In the genomic region with DNA sequence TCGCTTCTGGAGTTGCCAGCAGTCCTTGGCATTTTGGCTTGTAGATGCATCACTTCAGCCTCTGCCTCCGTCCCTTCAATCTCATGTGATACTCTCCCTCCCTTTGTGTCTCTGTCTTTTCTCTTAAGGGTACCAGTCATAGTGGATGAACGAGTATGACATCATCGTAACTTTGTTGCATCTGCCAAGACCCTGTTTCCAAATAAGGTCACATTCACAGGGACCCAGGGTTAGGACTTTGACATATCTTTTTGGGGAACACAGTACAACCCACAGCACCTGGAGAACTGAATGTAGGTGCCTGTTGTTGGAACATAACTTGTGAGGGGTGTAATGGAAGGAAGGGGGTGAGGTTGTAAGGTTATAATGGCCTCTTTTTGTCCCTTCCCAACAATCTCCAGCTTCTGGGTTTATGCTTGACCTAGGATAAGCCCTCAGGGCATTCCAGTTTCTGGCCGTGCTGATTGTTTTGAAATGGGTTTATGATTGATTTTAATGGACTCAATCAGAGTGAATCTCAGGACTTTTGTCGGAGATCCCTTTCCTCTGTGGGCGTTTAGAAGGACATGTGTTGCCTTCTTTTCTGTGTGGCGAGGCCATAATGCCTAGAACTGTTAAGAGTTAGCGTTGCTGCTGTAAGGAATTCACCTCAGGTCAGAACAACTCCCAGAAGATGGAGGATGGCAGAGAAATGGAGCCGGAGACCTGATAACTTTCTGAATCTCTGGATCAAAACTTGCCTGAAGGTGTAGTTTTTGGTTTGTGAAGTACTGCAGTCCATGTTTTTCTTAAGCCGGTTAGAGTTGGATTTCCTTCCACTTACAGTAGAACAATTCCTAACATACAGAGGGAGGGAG, we compare ENCODE assay signal across 1 cellular context.
TF ChIP-seq lines count a peak whose summit lies in the region.

No MANE protein-coding gene starts in this region.

TF ChIP-seq in HepG2, 621 proteins besides CTCF, POLR2A, EP300 and RAD21 (continued from another document and continues in another):
- TF ChIP-seq HOXA5 (CRISPR knock-in tag; IDR thresholded peaks at IDR 0.05) (no peak), ZNF660 (CRISPR knock-in tag; IDR thresholded peaks at IDR 0.05; ENCODE audit: borderline replicate concordance, low read depth) (no peak), KDM3A (CRISPR knock-in tag; IDR thresholded peaks at IDR 0.05; ENCODE audit: low read depth) (no peak), ZNF550 (CRISPR knock-in tag; IDR thresholded peaks at IDR 0.05; ENCODE audit: borderline replicate concordance) (no peak), ZNF780A (CRISPR knock-in tag; IDR thresholded peaks at IDR 0.05) (no peak), ZBTB21 (CRISPR knock-in tag; IDR thresholded peaks at IDR 0.05) (peak; percentile 37; the same call in 1 of the 2 replicates), ZSCAN20 (CRISPR knock-in tag; IDR thresholded peaks at IDR 0.05; ENCODE audit: borderline replicate concordance) (no peak), ZNF329 (CRISPR knock-in tag; IDR thresholded peaks at IDR 0.05; ENCODE audit: low read depth) (no peak), NFYB (CRISPR knock-in tag; IDR thresholded peaks at IDR 0.05) (no peak), ZNF891 (CRISPR knock-in tag; IDR thresholded peaks at IDR 0.05) (no peak), ZMYM2 (CRISPR knock-in tag; IDR thresholded peaks at IDR 0.05) (no peak), POLR2AphosphoS2 (IDR thresholded peaks at IDR 0.05; ENCODE audit: low read depth, low read length) (0 out of 2 replicates have a peak, but pooled peaks have one; percentile 54), MXI1 (IDR thresholded peaks at IDR 0.05; ENCODE audit: borderline replicate concordance, low read depth, low read length) (no peak), MLLT10 (CRISPR knock-in tag; IDR thresholded peaks at IDR 0.05) (0 out of 2 replicates have a peak, but pooled peaks have one; percentile 28), ATRX (CRISPR knock-in tag; IDR thresholded peaks at IDR 0.05; ENCODE audit: borderline replicate concordance) (no peak), GATAD2A (CRISPR knock-in tag; IDR thresholded peaks at IDR 0.05) (no peak), SMARCE1 (IDR thresholded peaks at IDR 0.05; ENCODE audit: borderline replicate concordance) (no peak), NBN (conservative IDR thresholded peaks at IDR 0.05) (no peak), TP53 (CRISPR knock-in tag; conservative IDR thresholded peaks at IDR 0.05) (no peak), ZNF260 (CRISPR knock-in tag; IDR thresholded peaks at IDR 0.05; ENCODE audit: borderline replicate concordance, low read depth) (no peak), MBD4 (IDR thresholded peaks at IDR 0.05; ENCODE audit: borderline replicate concordance, low read length) (no peak), BHLHE40 (IDR thresholded peaks at IDR 0.05; ENCODE audit: low read length) (no peak), ISX (CRISPR knock-in tag; conservative IDR thresholded peaks at IDR 0.05) (no peak), ZNF850 (CRISPR knock-in tag; conservative IDR thresholded peaks at IDR 0.05) (no peak), ZNF547 (CRISPR knock-in tag; IDR thresholded peaks at IDR 0.05) (no peak), ZNF674 (CRISPR knock-in tag; IDR thresholded peaks at IDR 0.05; ENCODE audit: low read depth) (no peak), MEF2D (CRISPR knock-in tag; IDR thresholded peaks at IDR 0.05) (no peak), ZNF777 (CRISPR knock-in tag; IDR thresholded peaks at IDR 0.05) (no peak), ATF7 (IDR thresholded peaks at IDR 0.05) (peak; percentile 99), ATF7 (CRISPR knock-in tag; IDR thresholded peaks at IDR 0.05) (no peak), CREB1 (IDR thresholded peaks at IDR 0.05) (peak; percentile 84), CREB1 (CRISPR knock-in tag; IDR thresholded peaks at IDR 0.05) (no peak), ZNF24 (IDR thresholded peaks at IDR 0.05) (no peak), AHR (CRISPR knock-in tag; IDR thresholded peaks at IDR 0.05) (no peak), ZIK1 (CRISPR knock-in tag; IDR thresholded peaks at IDR 0.05; ENCODE audit: borderline replicate concordance, low read depth) (no peak)
- TF ChIP-seq, protein P1, sequence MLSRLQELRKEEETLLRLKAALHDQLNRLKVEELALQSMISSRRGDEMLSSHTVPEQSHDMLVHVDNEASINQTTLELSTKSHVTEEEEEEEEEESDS (CRISPR knock-in tag; IDR thresholded peaks at IDR 0.05; ENCODE audit: borderline replicate concordance), result no peak
- TF ChIP-seq, protein P2, sequence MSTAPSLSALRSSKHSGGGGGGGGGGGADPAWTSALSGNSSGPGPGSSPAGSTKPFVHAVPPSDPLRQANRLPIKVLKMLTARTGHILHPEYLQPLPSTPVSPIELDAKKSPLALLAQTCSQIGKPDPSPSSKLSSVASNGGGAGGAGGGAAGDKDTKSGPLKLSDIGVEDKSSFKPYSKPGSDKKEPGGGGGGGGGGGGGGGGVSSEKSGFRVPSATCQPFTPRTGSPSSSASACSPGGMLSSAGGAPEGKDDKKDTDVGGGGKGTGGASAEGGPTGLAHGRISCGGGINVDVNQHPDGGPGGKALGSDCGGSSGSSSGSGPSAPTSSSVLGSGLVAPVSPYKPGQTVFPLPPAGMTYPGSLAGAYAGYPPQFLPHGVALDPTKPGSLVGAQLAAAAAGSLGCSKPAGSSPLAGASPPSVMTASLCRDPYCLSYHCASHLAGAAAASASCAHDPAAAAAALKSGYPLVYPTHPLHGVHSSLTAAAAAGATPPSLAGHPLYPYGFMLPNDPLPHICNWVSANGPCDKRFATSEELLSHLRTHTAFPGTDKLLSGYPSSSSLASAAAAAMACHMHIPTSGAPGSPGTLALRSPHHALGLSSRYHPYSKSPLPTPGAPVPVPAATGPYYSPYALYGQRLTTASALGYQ (CRISPR knock-in tag; IDR thresholded peaks at IDR 0.05), result no peak
- TF ChIP-seq, protein P3, sequence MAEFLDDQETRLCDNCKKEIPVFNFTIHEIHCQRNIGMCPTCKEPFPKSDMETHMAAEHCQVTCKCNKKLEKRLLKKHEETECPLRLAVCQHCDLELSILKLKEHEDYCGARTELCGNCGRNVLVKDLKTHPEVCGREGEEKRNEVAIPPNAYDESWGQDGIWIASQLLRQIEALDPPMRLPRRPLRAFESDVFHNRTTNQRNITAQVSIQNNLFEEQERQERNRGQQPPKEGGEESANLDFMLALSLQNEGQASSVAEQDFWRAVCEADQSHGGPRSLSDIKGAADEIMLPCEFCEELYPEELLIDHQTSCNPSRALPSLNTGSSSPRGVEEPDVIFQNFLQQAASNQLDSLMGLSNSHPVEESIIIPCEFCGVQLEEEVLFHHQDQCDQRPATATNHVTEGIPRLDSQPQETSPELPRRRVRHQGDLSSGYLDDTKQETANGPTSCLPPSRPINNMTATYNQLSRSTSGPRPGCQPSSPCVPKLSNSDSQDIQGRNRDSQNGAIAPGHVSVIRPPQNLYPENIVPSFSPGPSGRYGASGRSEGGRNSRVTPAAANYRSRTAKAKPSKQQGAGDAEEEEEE (CRISPR knock-in tag; IDR thresholded peaks at IDR 0.05; ENCODE audit: borderline replicate concordance), result no peak
- TF ChIP-seq, protein P4, sequence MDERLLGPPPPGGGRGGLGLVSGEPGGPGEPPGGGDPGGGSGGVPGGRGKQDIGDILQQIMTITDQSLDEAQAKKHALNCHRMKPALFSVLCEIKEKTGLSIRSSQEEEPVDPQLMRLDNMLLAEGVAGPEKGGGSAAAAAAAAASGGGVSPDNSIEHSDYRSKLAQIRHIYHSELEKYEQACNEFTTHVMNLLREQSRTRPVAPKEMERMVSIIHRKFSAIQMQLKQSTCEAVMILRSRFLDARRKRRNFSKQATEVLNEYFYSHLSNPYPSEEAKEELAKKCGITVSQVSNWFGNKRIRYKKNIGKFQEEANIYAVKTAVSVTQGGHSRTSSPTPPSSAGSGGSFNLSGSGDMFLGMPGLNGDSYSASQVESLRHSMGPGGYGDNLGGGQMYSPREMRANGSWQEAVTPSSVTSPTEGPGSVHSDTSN (CRISPR knock-in tag; IDR thresholded peaks at IDR 0.05), result no peak
- TF ChIP-seq, protein P5, sequence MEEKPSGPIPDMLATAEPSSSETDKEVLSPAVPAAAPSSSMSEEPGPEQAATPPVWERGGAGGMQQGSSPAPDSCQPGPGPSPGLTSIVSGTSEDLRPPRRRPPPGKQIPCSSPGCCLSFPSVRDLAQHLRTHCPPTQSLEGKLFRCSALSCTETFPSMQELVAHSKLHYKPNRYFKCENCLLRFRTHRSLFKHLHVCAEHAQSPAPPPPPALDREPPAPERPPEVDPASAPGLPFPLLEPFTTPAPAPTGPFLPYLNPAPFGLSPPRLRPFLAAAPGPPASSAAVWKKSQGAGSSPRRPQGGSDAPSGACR (CRISPR knock-in tag; IDR thresholded peaks at IDR 0.05), result no peak
- TF ChIP-seq, protein P6, sequence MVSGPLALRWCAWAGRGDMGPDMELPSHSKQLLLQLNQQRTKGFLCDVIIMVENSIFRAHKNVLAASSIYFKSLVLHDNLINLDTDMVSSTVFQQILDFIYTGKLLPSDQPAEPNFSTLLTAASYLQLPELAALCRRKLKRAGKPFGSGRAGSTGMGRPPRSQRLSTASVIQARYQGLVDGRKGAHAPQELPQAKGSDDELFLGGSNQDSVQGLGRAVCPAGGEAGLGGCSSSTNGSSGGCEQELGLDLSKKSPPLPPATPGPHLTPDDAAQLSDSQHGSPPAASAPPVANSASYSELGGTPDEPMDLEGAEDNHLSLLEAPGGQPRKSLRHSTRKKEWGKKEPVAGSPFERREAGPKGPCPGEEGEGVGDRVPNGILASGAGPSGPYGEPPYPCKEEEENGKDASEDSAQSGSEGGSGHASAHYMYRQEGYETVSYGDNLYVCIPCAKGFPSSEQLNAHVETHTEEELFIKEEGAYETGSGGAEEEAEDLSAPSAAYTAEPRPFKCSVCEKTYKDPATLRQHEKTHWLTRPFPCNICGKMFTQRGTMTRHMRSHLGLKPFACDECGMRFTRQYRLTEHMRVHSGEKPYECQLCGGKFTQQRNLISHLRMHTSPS (CRISPR knock-in tag; IDR thresholded peaks at IDR 0.05; ENCODE audit: low read depth), result no peak
- TF ChIP-seq, protein P7, sequence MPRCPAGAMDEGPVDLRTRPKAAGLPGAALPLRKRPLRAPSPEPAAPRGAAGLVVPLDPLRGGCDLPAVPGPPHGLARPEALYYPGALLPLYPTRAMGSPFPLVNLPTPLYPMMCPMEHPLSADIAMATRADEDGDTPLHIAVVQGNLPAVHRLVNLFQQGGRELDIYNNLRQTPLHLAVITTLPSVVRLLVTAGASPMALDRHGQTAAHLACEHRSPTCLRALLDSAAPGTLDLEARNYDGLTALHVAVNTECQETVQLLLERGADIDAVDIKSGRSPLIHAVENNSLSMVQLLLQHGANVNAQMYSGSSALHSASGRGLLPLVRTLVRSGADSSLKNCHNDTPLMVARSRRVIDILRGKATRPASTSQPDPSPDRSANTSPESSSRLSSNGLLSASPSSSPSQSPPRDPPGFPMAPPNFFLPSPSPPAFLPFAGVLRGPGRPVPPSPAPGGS (CRISPR knock-in tag; IDR thresholded peaks at IDR 0.05), result no peak
- TF ChIP-seq, protein P8, sequence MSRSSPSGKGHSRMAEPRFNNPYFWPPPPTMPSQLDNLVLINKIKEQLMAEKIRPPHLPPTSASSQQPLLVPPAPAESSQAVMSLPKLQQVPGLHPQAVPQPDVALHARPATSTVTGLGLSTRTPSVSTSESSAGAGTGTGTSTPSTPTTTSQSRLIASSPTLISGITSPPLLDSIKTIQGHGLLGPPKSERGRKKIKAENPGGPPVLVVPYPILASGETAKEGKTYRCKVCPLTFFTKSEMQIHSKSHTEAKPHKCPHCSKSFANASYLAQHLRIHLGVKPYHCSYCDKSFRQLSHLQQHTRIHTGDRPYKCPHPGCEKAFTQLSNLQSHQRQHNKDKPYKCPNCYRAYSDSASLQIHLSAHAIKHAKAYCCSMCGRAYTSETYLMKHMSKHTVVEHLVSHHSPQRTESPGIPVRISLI (CRISPR knock-in tag; IDR thresholded peaks at IDR 0.05; ENCODE audit: borderline replicate concordance), result no peak
- TF ChIP-seq, protein P9, sequence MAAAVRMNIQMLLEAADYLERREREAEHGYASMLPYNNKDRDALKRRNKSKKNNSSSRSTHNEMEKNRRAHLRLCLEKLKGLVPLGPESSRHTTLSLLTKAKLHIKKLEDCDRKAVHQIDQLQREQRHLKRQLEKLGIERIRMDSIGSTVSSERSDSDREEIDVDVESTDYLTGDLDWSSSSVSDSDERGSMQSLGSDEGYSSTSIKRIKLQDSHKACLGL (CRISPR knock-in tag; IDR thresholded peaks at IDR 0.05), result no peak
- TF ChIP-seq, protein P10, sequence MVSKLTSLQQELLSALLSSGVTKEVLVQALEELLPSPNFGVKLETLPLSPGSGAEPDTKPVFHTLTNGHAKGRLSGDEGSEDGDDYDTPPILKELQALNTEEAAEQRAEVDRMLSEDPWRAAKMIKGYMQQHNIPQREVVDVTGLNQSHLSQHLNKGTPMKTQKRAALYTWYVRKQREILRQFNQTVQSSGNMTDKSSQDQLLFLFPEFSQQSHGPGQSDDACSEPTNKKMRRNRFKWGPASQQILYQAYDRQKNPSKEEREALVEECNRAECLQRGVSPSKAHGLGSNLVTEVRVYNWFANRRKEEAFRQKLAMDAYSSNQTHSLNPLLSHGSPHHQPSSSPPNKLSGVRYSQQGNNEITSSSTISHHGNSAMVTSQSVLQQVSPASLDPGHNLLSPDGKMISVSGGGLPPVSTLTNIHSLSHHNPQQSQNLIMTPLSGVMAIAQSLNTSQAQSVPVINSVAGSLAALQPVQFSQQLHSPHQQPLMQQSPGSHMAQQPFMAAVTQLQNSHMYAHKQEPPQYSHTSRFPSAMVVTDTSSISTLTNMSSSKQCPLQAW (CRISPR knock-in tag; IDR thresholded peaks at IDR 0.05), result no peak
